In genomic region chr1:22749919-22750670, GRCh38 we compare ENCODE assay signal across 9 cellular contexts. TPM values are rescaled to one million over a fixed set of nuclear protein-coding genes. Genes with fewer than 3 reads are reported as not detected.
DNase-seq lines count a peak whose midpoint lies in the region; ATAC-seq and FAIRE-seq lines count a peak whose summit lies in the region.
"Had no signal": no experiment of that assay in that cellular context is flagged by ENCODE, and none has a peak within 500 bp of the region (broad histone marks: within the 10 kb centered on the region; RNA-seq: fewer than 3 reads in every experiment).

No MANE protein-coding gene starts in this region.

- ATAC-seq in HG03095 (IDR thresholded peaks at IDR 0.05; ENCODE audit: unreplicated experiment) (no peak), GM21737 (IDR thresholded peaks at IDR 0.05; ENCODE audit: unreplicated experiment) (no peak)

- H3K27ac Mint-ChIP-seq in activated T-helper 2 cell treated with anti-CD3 and anti-CD28 coated beads, Interferon-gamma antibody, Interleukin-2, Interleukin-4, amounts not matched to agents 10 μg/mL and 5 μg/mL and 100 μg/mL, durations not matched to agents 14 hours and 24 hours and 36 hours: peak overlapping the region; percentile 9

- no peaks in the 10 kb centered on the region for H3K27me3 ChIP-seq in BLaER1 treated with 17β-estradiol and CSF1 and Interleukin-3, amounts not matched to agents 10 nM and 100 nM
- H3K27me3 ChIP-seq in stomach smooth muscle (ENCODE audit: control insufficient read depth in 1 of 2, insufficient read depth in 2 of 2, low read length in 2 of 2): no peaks in the 10 kb centered on the region

- H3K9ac ChIP-seq in BLaER1 treated with 17β-estradiol and CSF1 and Interleukin-3, amounts not matched to agents 10 nM and 100 nM: peak overlapping the region in 10 of 11 experiments; percentile 47 to 75 (median 68); a peak in 19 of 22 replicates
- peak overlapping the region in 1 of 2 donors; percentile 13 for H3K9ac ChIP-seq in stomach smooth muscle (ENCODE audit: low read length in 2 of 2)

- intact Hi-C loops in activated T-helper 2 cell treated with anti-CD3 and anti-CD28 coated beads, Interferon-gamma antibody, Interleukin-2, Interleukin-4, amounts not matched to agents 10 μg/mL and 5 μg/mL and 100 μg/mL, durations not matched to agents 14 hours and 24 hours and 36 hours (cut with micrococcal nuclease): no loop called here

- peak overlapping the region in 2 of 10 experiments; percentile 22 to 37; a peak in 2 of 20 replicates for H3K4me3 ChIP-seq in BLaER1 treated with 17β-estradiol and CSF1 and Interleukin-3, amounts not matched to agents 10 nM and 100 nM
- H3K4me3 ChIP-seq in stomach smooth muscle (ENCODE audit: low read length in 2 of 2): no peak overlapping the region

- H3K4me1 ChIP-seq in BLaER1 treated with 17β-estradiol and CSF1 and Interleukin-3, amounts not matched to agents 10 nM and 100 nM: peaks cover 15 to 52% (median 33%) of the 10 kb centered on the region in 10 experiments
- H3K4me1 ChIP-seq in stomach smooth muscle (ENCODE audit: control insufficient read depth, insufficient read depth, low read length): peaks cover 22% of the 10 kb centered on the region

- peak; percentile 72 for DNase-seq in HTR-8/SVneo (ENCODE audit: insufficient read length, low spot score)
- no peak for DNase-seq in activated T-helper 2 cell treated with anti-CD3 and anti-CD28 coated beads, Interferon-gamma antibody, Interleukin-2, Interleukin-4, amounts not matched to agents 10 μg/mL and 5 μg/mL and 100 μg/mL, durations not matched to agents 14 hours and 24 hours and 36 hours (ENCODE audit: low spot score)
- DNase-seq in islet precursor cell: peak; percentile 82
- no peak for DNase-seq in iPS-NIHi11 (ENCODE audit: low spot score)

- peak overlapping the region; percentile 52 to 89 (median 82) for H3K27ac ChIP-seq in BLaER1 treated with 17β-estradiol and CSF1 and Interleukin-3, amounts not matched to agents 10 nM and 100 nM
- peak overlapping the region; percentile 18 for H3K27ac ChIP-seq in stomach smooth muscle (ENCODE audit: low read length)

- no peaks in the 10 kb centered on the region for H3K9me3 Mint-ChIP-seq in activated T-helper 2 cell treated with anti-CD3 and anti-CD28 coated beads, Interferon-gamma antibody, Interleukin-2, Interleukin-4, amounts not matched to agents 10 μg/mL and 5 μg/mL and 100 μg/mL, durations not matched to agents 14 hours and 24 hours and 36 hours

- no peaks in the 10 kb centered on the region for H3K27me3 Mint-ChIP-seq in activated T-helper 2 cell treated with anti-CD3 and anti-CD28 coated beads, Interferon-gamma antibody, Interleukin-2, Interleukin-4, amounts not matched to agents 10 μg/mL and 5 μg/mL and 100 μg/mL, durations not matched to agents 14 hours and 24 hours and 36 hours (ENCODE audit: low read depth)

- H3K4me1 Mint-ChIP-seq in activated T-helper 2 cell treated with anti-CD3 and anti-CD28 coated beads, Interferon-gamma antibody, Interleukin-2, Interleukin-4, amounts not matched to agents 10 μg/mL and 5 μg/mL and 100 μg/mL, durations not matched to agents 14 hours and 24 hours and 36 hours (ENCODE audit: low read depth): peaks cover 11% of the 10 kb centered on the region

- H3K4me2 ChIP-seq in BLaER1 treated with 17β-estradiol and CSF1 and Interleukin-3, amounts not matched to agents 10 nM and 100 nM: peak overlapping the region; percentile 59 to 83 (median 73)

- peak; percentile 85 for FAIRE-seq in HTR-8/SVneo (lab: Jason Lieb, UNC)
- FAIRE-seq: endometrium had no signal

- H4K20me1 ChIP-seq in BLaER1 treated with 17β-estradiol and CSF1 and Interleukin-3, amounts not matched to agents 10 nM and 100 nM: no peaks in the 10 kb centered on the region

- no peak overlapping the region for H3K4me3 Mint-ChIP-seq in activated T-helper 2 cell treated with anti-CD3 and anti-CD28 coated beads, Interferon-gamma antibody, Interleukin-2, Interleukin-4, amounts not matched to agents 10 μg/mL and 5 μg/mL and 100 μg/mL, durations not matched to agents 14 hours and 24 hours and 36 hours (ENCODE audit: low read depth)

- H3K9me3 ChIP-seq in BLaER1 treated with 17β-estradiol and CSF1 and Interleukin-3, amounts not matched to agents 10 nM and 100 nM (replicated peaks in 1 of 11): no peaks in the 10 kb centered on the region
- no peaks in the 10 kb centered on the region for H3K9me3 ChIP-seq in stomach smooth muscle (ENCODE audit: control insufficient read depth in 2 of 2, low read length in 2 of 2)

- H3K36me3 Mint-ChIP-seq in activated T-helper 2 cell treated with anti-CD3 and anti-CD28 coated beads, Interferon-gamma antibody, Interleukin-2, Interleukin-4, amounts not matched to agents 10 μg/mL and 5 μg/mL and 100 μg/mL, durations not matched to agents 14 hours and 24 hours and 36 hours (ENCODE audit: low read depth): no peaks in the 10 kb centered on the region

- no peaks in the 10 kb centered on the region for H3K36me3 ChIP-seq in BLaER1 treated with 17β-estradiol and CSF1 and Interleukin-3, amounts not matched to agents 10 nM and 100 nM
- H3K36me3 ChIP-seq in stomach smooth muscle (ENCODE audit: control insufficient read depth in 2 of 2, insufficient read depth in 2 of 2, low read length in 2 of 2): no peaks in the 10 kb centered on the region

RNA-seq across cellular contexts. Expression of gene EPHB2, which starts 39.5 kb away (rescaled TPM):
- total RNA-seq in activated T-helper 2 cell treated with anti-CD3 and anti-CD28 coated beads, Interferon-gamma antibody, Interleukin-2, Interleukin-4, amounts not matched to agents 10 μg/mL and 5 μg/mL and 100 μg/mL, durations not matched to agents 14 hours and 24 hours and 36 hours: not detected in 2 replicates

Comparison
In these comparisons a context has a peak if more than half of its experiments do, and no peak if none do; other contexts are left out.
1. DNase-seq: peak in HTR-8/SVneo (single experiment) and islet precursor cell (single experiment); none in activated T-helper 2 cell treated with anti-CD3 and anti-CD28 coated beads, Interferon-gamma antibody, Interleukin-2, Interleukin-4, amounts not matched to agents 10 μg/mL and 5 μg/mL and 100 μg/mL, durations not matched to agents 14 hours and 24 hours and 36 hours (single experiment) and iPS-NIHi11 (single experiment).